1 cellular context compared by ENCODE assay signal in the genomic region with DNA sequence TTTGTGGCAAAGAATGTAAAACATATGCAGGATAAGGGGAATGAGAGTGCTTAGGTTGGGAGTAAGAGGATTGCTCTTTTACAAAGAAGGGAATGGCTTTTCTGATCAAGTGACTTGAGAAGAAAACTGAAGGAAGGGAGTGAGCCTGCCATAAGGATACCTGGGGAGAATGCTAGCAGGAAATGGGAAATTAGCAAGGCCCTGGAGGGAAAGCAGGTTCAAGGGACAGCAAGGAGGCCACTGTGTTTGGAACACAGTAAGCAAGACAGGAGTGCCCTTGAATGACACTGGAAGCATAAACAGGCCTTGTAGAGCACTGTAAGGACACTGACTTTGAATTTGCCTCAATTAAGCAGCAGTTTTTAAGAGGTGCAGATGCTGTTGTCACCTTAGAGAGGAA.
TF ChIP-seq lines count a peak whose summit lies in the region.

No MANE protein-coding gene starts in this region.

TF ChIP-seq in H1, 55 proteins besides CTCF, POLR2A, EP300 and RAD21 (continued from another document):
- TF ChIP-seq CBX5 (IDR thresholded peaks at IDR 0.05; ENCODE audit: low read depth, low read length): no peak
- no peak for TF ChIP-seq BRCA1 (IDR thresholded peaks at IDR 0.05; ENCODE audit: low read depth, low read length)
